ENCODE assay signal across 1 cellular context in genomic region chr3:138060792-138061191, GRCh38.
TF ChIP-seq lines count a peak whose summit lies in the region.

No MANE protein-coding gene starts in this region.

TF ChIP-seq in GM12878, 131 proteins besides CTCF, POLR2A, EP300 and RAD21:
- peak; percentile 19 for TF ChIP-seq MEF2B (IDR thresholded peaks at IDR 0.05; ENCODE audit: partially characterized antibody, poor library complexity, severe bottlenecking)
- 0 out of 2 replicates have a peak, but pooled peaks have one; percentile 15 for TF ChIP-seq MTA2 (IDR thresholded peaks at IDR 0.05; ENCODE audit: low read depth)
- no peak for TF ChIP-seq CHD4 (IDR thresholded peaks at IDR 0.05)
- no peak for TF ChIP-seq ZNF592 (IDR thresholded peaks at IDR 0.05)
- TF ChIP-seq CREM (IDR thresholded peaks at IDR 0.05; ENCODE audit: low read depth) = no peak
- TF ChIP-seq STAT1 (conservative IDR thresholded peaks at IDR 0.05) = no peak
- 0 out of 2 replicates have a peak, but pooled peaks have one; percentile 9 for TF ChIP-seq RUNX3 (IDR thresholded peaks at IDR 0.05; ENCODE audit: low read length)
- TF ChIP-seq ZNF384 (IDR thresholded peaks at IDR 0.05; ENCODE audit: borderline replicate concordance, low read depth, low read length) = no peak
- no peak for TF ChIP-seq FOXK2 (IDR thresholded peaks at IDR 0.05)
- TF ChIP-seq JUNB (IDR thresholded peaks at IDR 0.05) = 0 out of 2 replicates have a peak, but pooled peaks have one; percentile 16
- TF ChIP-seq CUX1 (IDR thresholded peaks at IDR 0.05; ENCODE audit: insufficient replicate concordance, low read depth, low read length) = no peak
- TF ChIP-seq SUPT20H (IDR thresholded peaks at IDR 0.05; ENCODE audit: borderline replicate concordance, control insufficient read depth, low read depth, low read length) = no peak
- TF ChIP-seq, protein P1, sequence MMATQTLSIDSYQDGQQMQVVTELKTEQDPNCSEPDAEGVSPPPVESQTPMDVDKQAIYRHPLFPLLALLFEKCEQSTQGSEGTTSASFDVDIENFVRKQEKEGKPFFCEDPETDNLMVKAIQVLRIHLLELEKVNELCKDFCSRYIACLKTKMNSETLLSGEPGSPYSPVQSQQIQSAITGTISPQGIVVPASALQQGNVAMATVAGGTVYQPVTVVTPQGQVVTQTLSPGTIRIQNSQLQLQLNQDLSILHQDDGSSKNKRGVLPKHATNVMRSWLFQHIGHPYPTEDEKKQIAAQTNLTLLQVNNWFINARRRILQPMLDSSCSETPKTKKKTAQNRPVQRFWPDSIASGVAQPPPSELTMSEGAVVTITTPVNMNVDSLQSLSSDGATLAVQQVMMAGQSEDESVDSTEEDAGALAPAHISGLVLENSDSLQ (IDR thresholded peaks at IDR 0.05) = no peak
- no peak for TF ChIP-seq NRF1 (conservative IDR thresholded peaks at IDR 0.05; ENCODE audit: low read depth, low read length)
- no peak for TF ChIP-seq YY1 (IDR thresholded peaks at IDR 0.05; ENCODE audit: low read depth, low read length)
- no peak for TF ChIP-seq MXI1 (IDR thresholded peaks at IDR 0.05; ENCODE audit: low read depth, low read length)
- TF ChIP-seq IRF4 (IDR thresholded peaks at IDR 0.05; ENCODE audit: low read depth, low read length) = no peak
- no peak for TF ChIP-seq RAD51 (IDR thresholded peaks at IDR 0.05)
- TF ChIP-seq SPI1 (IDR thresholded peaks at IDR 0.05; ENCODE audit: borderline replicate concordance, insufficient read depth, low read depth, low read length) = peak; percentile 76
- TF ChIP-seq HDAC2 (IDR thresholded peaks at IDR 0.05) = no peak
- TF ChIP-seq, protein P2, sequence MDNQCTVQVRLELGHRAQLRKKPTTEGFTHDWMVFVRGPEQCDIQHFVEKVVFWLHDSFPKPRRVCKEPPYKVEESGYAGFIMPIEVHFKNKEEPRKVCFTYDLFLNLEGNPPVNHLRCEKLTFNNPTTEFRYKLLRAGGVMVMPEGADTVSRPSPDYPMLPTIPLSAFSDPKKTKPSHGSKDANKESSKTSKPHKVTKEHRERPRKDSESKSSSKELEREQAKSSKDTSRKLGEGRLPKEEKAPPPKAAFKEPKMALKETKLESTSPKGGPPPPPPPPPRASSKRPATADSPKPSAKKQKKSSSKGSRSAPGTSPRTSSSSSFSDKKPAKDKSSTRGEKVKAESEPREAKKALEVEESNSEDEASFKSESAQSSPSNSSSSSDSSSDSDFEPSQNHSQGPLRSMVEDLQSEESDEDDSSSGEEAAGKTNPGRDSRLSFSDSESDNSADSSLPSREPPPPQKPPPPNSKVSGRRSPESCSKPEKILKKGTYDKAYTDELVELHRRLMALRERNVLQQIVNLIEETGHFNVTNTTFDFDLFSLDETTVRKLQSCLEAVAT (IDR thresholded peaks at IDR 0.05) = no peak
- TF ChIP-seq CBX3 (IDR thresholded peaks at IDR 0.05; ENCODE audit: borderline replicate concordance, low read depth) = no peak
TF ChIP-seq in GM12878: peak in this region for 5.
